Comparison of ENCODE assay signal across 8 cellular contexts in the genomic region with DNA sequence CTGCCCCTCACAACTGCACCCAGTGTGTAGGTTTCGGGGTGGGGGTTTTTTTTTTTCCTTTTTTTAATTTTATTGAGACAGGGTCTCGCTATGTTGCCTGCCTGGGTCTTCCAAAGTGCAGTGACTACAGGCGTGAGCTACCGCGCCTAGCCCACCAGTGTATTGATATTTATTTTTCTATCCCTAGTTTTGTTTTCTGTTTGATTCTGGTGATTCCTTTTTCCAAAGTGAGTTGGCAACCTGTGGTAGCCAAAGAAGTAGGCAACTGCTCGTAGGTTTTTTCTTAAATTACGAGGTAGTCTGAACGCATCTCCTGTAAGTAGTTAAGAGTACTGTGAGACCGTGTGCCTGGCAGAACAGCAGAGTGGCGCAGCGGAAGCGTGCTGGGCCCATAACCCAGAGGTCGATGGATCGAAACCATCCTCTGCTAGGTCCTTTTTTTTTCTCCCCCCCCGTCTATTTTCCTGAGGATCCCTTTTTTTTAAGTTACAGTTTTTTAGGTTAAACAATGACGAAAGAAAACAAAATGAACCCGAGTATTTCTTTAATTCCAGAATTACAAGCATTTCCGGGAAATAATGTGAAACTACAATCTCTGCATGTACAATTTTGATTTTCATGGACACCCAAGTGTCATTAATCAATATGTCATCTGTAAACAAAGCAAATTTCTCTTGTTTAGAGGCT.
A peak's percentile ranks its signal among the peaks of the same experiment; 100 is the strongest.
DNase-seq lines count a peak whose midpoint lies in the region; ATAC-seq, FAIRE-seq and TF ChIP-seq lines count a peak whose summit lies in the region.

No MANE protein-coding gene starts in this region.

- no peaks in the 10 kb centered on the region for H3K36me3 ChIP-seq in sigmoid colon

- peak; percentile 13 for FAIRE-seq in GM12891 (lab: Jason Lieb, UNC)

- H3K27me3 ChIP-seq in sigmoid colon = no peaks in the 10 kb centered on the region

- DNase-seq in GM12891 (ENCODE audit: insufficient read length, low spot score) (no peak), NCI-H1694 treated with DMSO at 0.1 percent for 48 hours (lab: John Stamatoyannopoulos, UW) (peak; percentile 45), T1000 (lab: John Stamatoyannopoulos, UW) (peak; percentile 76), astrocyte of the cerebellum (ENCODE audit: low read depth) (peak; percentile 56), sigmoid colon (peak; percentile 88), hepatic stellate cell (ENCODE audit: low spot score) (no peak)

- TF ChIP-seq POLR2A in GM12891 (IDR thresholded peaks at IDR 0.05; ENCODE audit: low read depth, low read length) (no peak), sigmoid colon (IDR thresholded peaks at IDR 0.05) (no peak)

- no peak for ATAC-seq in GM21717 (IDR thresholded peaks at IDR 0.05; ENCODE audit: unreplicated experiment)

- H3K9me3 ChIP-seq in sigmoid colon = no peaks in the 10 kb centered on the region

- H3K4me1 ChIP-seq in sigmoid colon = peaks cover 0 to 18% (median 16%) of the 10 kb centered on the region in 4 donors

- in situ Hi-C loops in astrocyte of the cerebellum (cut with HindIII; ENCODE audit: low sequenced_read_pairs) = no loop called here

- TF ChIP-seq CTCF in astrocyte of the cerebellum (IDR thresholded peaks at IDR 0.05; ENCODE audit: low read depth, low read length, missing control alignments) (no peak), sigmoid colon (IDR thresholded peaks at IDR 0.05) (no peak)

- peak overlapping the region; percentile 64 for H3K4me3 ChIP-seq in astrocyte of the cerebellum (ENCODE audit: low read depth, low read length)
- H3K4me3 ChIP-seq in iPS-11a (ENCODE audit: low read depth, low read length) = peak overlapping the region; percentile 94
- H3K4me3 ChIP-seq in sigmoid colon = peak overlapping the region; percentile 42 to 64 (median 56)

- H3K27ac ChIP-seq in sigmoid colon = peak overlapping the region; percentile 89 to 93 (median 92)

- 3 to 4% methylated on average over 18 of the region's 18 CpGs for WGBS in sigmoid colon, 2 donors

- no peak for TF ChIP-seq EP300 in sigmoid colon (IDR thresholded peaks at IDR 0.05)

- intact Hi-C loops in sigmoid colon (cut with DNase I) = loop anchor here (2.0 to 10.0 kb wide), 6 partner anchors 26 to 861 kb away; a partner anchor contains a TSS

TF ChIP-seq in GM12891, 5 proteins besides CTCF, POLR2A, EP300 and RAD21:
- TF ChIP-seq TAF1 (IDR thresholded peaks at IDR 0.05; ENCODE audit: low read depth, low read length) = no peak
- TF ChIP-seq PAX5 (IDR thresholded peaks at IDR 0.05; ENCODE audit: insufficient read depth, low read length, severe bottlenecking) = no peak
- peak; percentile 57; the same call in 1 of the 2 replicates for TF ChIP-seq POU2F2 (IDR thresholded peaks at IDR 0.05; ENCODE audit: low read depth, low read length)
- TF ChIP-seq SPI1 (IDR thresholded peaks at IDR 0.05; ENCODE audit: low read depth, low read length) = 0 out of 2 replicates have a peak, but pooled peaks have one; percentile 19

Comparison
In these comparisons a context has a peak if more than half of its experiments do, and no peak if none do; other contexts are left out.
1. DNase-seq: peak in NCI-H1694 treated with DMSO at 0.1 percent for 48 hours (single experiment), T1000 (single experiment), astrocyte of the cerebellum (single experiment) and sigmoid colon (single experiment); none in GM12891 (single experiment) and hepatic stellate cell (single experiment).
2. Peak in every context shown above with its lines, with median percentiles within 50 percentile points of each other: H3K4me3 ChIP-seq.